In the genomic region with DNA sequence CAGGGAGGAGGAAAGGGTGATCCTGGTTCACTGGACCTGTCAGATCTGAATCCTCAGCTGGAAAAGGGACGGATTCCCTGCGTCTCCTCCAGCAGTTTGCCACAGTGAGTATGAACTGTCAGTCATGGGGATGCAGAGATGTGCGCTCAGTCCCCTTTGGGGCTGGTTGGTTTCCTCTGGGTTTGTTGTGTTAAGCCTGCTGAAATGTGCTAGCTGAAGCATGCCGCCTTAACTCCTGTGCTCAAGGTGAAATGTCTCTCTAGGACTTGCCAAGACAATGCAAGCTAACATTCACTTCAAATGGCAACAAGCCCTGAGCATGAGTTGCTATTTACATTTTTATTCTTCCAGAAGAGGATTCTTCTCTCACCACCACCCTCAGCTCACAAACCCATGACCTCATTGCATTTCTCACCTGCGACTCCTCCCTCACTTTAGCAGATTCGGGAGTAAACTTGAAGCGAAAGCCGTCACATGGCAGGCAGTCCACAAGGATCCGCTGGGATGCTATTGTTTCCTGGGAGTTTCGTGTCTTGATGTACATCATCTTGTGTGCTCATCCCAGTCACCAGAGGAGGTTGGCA, we compare ENCODE assay signal across 1 cellular context.
TF ChIP-seq lines count a peak whose summit lies in the region.

No MANE protein-coding gene starts in this region.

TF ChIP-seq in WTC11, 78 proteins besides CTCF, POLR2A, EP300 and RAD21 (continued from another document):
- TF ChIP-seq, protein P1, sequence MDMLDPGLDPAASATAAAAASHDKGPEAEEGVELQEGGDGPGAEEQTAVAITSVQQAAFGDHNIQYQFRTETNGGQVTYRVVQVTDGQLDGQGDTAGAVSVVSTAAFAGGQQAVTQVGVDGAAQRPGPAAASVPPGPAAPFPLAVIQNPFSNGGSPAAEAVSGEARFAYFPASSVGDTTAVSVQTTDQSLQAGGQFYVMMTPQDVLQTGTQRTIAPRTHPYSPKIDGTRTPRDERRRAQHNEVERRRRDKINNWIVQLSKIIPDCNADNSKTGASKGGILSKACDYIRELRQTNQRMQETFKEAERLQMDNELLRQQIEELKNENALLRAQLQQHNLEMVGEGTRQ (CRISPR knock-in tag; IDR thresholded peaks at IDR 0.05): no peak
- TF ChIP-seq, protein P2, sequence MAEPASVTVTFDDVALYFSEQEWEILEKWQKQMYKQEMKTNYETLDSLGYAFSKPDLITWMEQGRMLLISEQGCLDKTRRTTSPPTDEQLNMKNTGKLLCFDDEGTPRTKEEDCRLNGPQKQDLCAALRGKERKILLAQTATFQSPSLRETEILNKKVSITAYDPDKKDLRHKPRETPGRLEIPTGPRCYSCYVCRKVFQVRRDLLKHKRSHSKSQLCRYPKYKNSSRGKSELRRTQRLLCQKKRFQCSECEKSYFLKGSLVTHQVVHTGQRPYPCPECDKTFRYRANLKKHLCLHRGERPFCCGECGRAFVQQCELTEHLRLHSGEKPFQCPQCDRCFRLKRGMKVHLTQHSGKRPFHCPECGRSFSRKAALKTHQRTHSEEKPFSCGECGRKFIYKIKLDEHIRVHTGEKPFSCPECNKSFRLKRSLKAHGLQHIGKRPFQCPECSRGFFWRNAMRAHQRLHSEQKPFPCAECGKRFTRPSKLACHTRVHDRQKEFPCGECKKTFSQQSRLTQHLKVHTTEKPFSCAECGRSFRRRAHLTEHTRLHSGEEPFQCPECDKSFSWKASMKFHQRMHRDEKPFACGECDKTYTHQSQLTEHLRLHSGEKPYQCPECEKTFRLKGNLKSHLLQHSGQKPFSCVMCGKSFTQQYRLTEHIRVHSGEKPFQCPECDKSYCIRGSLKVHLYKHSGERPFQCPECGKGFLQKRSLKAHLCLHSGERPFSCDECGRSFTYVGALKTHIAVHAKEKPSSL (CRISPR knock-in tag; conservative IDR thresholded peaks at IDR 0.05): no peak
- TF ChIP-seq FOXK1 (CRISPR knock-in tag; IDR thresholded peaks at IDR 0.05) (no peak), NR1H2 (CRISPR knock-in tag; IDR thresholded peaks at IDR 0.05) (no peak), SOX15 (CRISPR knock-in tag; IDR thresholded peaks at IDR 0.05) (no peak)
- TF ChIP-seq, protein P3, sequence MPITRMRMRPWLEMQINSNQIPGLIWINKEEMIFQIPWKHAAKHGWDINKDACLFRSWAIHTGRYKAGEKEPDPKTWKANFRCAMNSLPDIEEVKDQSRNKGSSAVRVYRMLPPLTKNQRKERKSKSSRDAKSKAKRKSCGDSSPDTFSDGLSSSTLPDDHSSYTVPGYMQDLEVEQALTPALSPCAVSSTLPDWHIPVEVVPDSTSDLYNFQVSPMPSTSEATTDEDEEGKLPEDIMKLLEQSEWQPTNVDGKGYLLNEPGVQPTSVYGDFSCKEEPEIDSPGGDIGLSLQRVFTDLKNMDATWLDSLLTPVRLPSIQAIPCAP (CRISPR knock-in tag; IDR thresholded peaks at IDR 0.05): no peak
- TF ChIP-seq, protein P4, sequence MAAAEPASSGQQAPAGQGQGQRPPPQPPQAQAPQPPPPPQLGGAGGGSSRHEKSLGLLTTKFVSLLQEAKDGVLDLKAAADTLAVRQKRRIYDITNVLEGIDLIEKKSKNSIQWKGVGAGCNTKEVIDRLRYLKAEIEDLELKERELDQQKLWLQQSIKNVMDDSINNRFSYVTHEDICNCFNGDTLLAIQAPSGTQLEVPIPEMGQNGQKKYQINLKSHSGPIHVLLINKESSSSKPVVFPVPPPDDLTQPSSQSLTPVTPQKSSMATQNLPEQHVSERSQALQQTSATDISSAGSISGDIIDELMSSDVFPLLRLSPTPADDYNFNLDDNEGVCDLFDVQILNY (CRISPR knock-in tag; IDR thresholded peaks at IDR 0.05): no peak
- TF ChIP-seq, protein P5, sequence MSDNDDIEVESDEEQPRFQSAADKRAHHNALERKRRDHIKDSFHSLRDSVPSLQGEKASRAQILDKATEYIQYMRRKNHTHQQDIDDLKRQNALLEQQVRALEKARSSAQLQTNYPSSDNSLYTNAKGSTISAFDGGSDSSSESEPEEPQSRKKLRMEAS (CRISPR knock-in tag; IDR thresholded peaks at IDR 0.05): no peak
- TF ChIP-seq, protein P6, sequence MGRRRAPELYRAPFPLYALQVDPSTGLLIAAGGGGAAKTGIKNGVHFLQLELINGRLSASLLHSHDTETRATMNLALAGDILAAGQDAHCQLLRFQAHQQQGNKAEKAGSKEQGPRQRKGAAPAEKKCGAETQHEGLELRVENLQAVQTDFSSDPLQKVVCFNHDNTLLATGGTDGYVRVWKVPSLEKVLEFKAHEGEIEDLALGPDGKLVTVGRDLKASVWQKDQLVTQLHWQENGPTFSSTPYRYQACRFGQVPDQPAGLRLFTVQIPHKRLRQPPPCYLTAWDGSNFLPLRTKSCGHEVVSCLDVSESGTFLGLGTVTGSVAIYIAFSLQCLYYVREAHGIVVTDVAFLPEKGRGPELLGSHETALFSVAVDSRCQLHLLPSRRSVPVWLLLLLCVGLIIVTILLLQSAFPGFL (CRISPR knock-in tag; IDR thresholded peaks at IDR 0.05; ENCODE audit: borderline replicate concordance): no peak
